9 cellular contexts compared by ENCODE assay signal in the genomic region with DNA sequence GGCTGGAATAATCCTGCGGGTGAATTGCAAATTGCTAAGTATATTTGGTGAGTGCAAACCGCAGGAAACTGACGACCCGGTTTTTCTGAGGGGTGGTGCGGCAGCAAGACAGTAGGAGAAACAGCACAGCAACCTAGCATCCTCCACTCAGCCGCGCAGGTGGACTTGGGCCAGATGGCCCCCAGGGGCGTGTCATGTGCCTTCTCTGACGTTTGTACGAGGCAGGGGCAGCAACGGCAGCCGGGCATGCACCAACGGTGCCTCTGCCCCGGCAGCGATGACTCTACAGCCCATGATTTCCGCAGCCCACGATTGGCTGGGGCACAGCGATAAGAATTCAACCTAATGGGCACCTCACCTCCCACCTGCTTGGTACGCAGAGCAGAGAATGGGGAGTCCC. TPM values are rescaled to one million over a fixed set of nuclear protein-coding genes. Genes with fewer than 3 reads are reported as not detected.
DNase-seq lines count a peak whose midpoint lies in the region; ATAC-seq, FAIRE-seq and TF ChIP-seq lines count a peak whose summit lies in the region.
"Had no signal": no experiment of that assay in that cellular context is flagged by ENCODE, and none has a peak within 500 bp of the region (broad histone marks: within the 10 kb centered on the region; RNA-seq: fewer than 3 reads in every experiment).

No MANE protein-coding gene starts in this region.

- TF ChIP-seq CTCF in A549 (IDR thresholded peaks at IDR 0.05) (no peak), H1 (IDR thresholded peaks at IDR 0.05; ENCODE audit: control extremely low read depth in 1 of 3, insufficient read depth in 1 of 3, low read depth in 1 of 3, low read length in 3 of 3) (no peak), HFFc6 (IDR thresholded peaks at IDR 0.05) (no peak), foreskin fibroblast (IDR thresholded peaks at IDR 0.05; ENCODE audit: low read depth, low read length) (no peak)

- H3K14ac ChIP-seq in H1 (ENCODE audit: insufficient read length), result no peak overlapping the region

- no peak for ATAC-seq in A549
- ATAC-seq in GM19397 (IDR thresholded peaks at IDR 0.05; ENCODE audit: unreplicated experiment), result peak; percentile 73
- ATAC-seq in HG03139 (IDR thresholded peaks at IDR 0.05; ENCODE audit: unreplicated experiment), result no peak

- no peaks in the 10 kb centered on the region for H4K20me1 ChIP-seq in H1 (replicated peaks in 1 of 2; ENCODE audit: control insufficient read depth in 1 of 2, insufficient read depth in 2 of 2, low read length in 2 of 2)

- no peak overlapping the region for H2BK15ac ChIP-seq in H1 (ENCODE audit: low read length)

- H3K27me3 ChIP-seq in H1 (replicated peaks in 1 of 4; ENCODE audit: control insufficient read depth in 3 of 4, extremely low read depth in 1 of 4, insufficient read depth in 3 of 4, low read length in 3 of 4), result no peaks in the 10 kb centered on the region
- H3K27me3 ChIP-seq: tibial artery had no signal

- DNase-seq in A549 (ENCODE audit: low read depth in 1 of 2, low spot score in 1 of 2) (no peak), RPMI8226 (peak; percentile 53), H1 (ENCODE audit: low read depth in 1 of 2, low spot score in 2 of 2) (no peak), HFFc6 (no peak), foreskin fibroblast (no peak), cerebellar nuclear complex (lab: John Stamatoyannopoulos, UW) (no peak)
- DNase-seq: tibial artery had no signal

- no peak overlapping the region for H2BK12ac ChIP-seq in H1 (ENCODE audit: low read depth, low read length)

- peaks cover 15% of the 10 kb centered on the region for H3K27me3 Mint-ChIP-seq in HFFc6 (ENCODE audit: insufficient read depth)

- H3K9ac ChIP-seq in H1 (replicated peaks in 1 of 4; ENCODE audit: extremely low read depth in 1 of 4, low read depth in 3 of 4, low read length in 3 of 4), result no peak overlapping the region

- H3K4me1 ChIP-seq in A549, result no peaks in the 10 kb centered on the region
- no peaks in the 10 kb centered on the region; a peak in 1 of 7 replicates for H3K4me1 ChIP-seq in H1 (replicated peaks in 1 of 4; ENCODE audit: control insufficient read depth in 3 of 4, insufficient read depth in 4 of 4, low read length in 3 of 4)
- H3K4me1 ChIP-seq: tibial artery had no signal

- TF ChIP-seq EP300 in A549 (IDR thresholded peaks at IDR 0.05), result no peak
- TF ChIP-seq EP300 in H1 (IDR thresholded peaks at IDR 0.05; ENCODE audit: borderline replicate concordance in 1 of 2, low read depth in 2 of 2, low read length in 2 of 2), result no peak

- no peak overlapping the region for H3K18ac ChIP-seq in H1 (ENCODE audit: extremely low read depth, low read length)

- H3K4me2 ChIP-seq in A549, result no peak overlapping the region
- H3K4me2 ChIP-seq in H1 (ENCODE audit: insufficient read depth in 1 of 2, low read depth in 2 of 2, low read length in 2 of 2), result no peak overlapping the region

- H3K36me3 ChIP-seq in H1 (ENCODE audit: control insufficient read depth in 2 of 4, insufficient read depth in 4 of 4, low read length in 3 of 4), result no peaks in the 10 kb centered on the region
- H3K36me3 ChIP-seq: tibial artery had no signal

- H3K27ac Mint-ChIP-seq in HFFc6, result no peak overlapping the region

- no peak overlapping the region for H3K27ac ChIP-seq in A549
- no peak overlapping the region for H3K27ac ChIP-seq in H1 (ENCODE audit: low read depth, low read length)
- H3K27ac ChIP-seq: tibial artery had no signal

- H3K4ac ChIP-seq in H1 (replicated peaks; ENCODE audit: insufficient read length, low read depth, low read length), result no peak overlapping the region

- H4K5ac ChIP-seq in H1 (ENCODE audit: insufficient read length, low read depth, low read length), result no peak overlapping the region

- H3K9me3 Mint-ChIP-seq in HFFc6, result no peaks in the 10 kb centered on the region

- peak overlapping the region; percentile 35; the same call in 1 of the 2 replicates for H4K8ac ChIP-seq in H1 (ENCODE audit: extremely low read depth, insufficient read depth, low read length)

- no peaks in the 10 kb centered on the region for H3K36me3 Mint-ChIP-seq in HFFc6 (ENCODE audit: low read depth)

- no peaks in the 10 kb centered on the region for H3K79me1 ChIP-seq in H1 (ENCODE audit: low read depth, low read length)

- WGBS in A549 (ENCODE audit: missing lambda C conversion rate), result 33% methylated on average over 19 of the region's 19 CpGs
- WGBS in H1 (ENCODE audit: extremely low coverage in 1 of 2, insufficient coverage in 1 of 2, insufficient read length in 1 of 2, insufficient replicate concordance in 2 of 2, low coverage in 1 of 2, low lambda C conversion rate in 2 of 2, missing lambda C conversion rate in 1 of 2), 2 experiments, result 83% methylated on average over 16 of the region's 19 CpGs; no CpG with 5 or more reads in 1 of the 2 experiments

- no peak overlapping the region for H2BK5ac ChIP-seq in H1 (ENCODE audit: low read depth, low read length)

- H4K91ac ChIP-seq in H1 (replicated peaks; ENCODE audit: insufficient read length, low read length), result no peak overlapping the region

- H2AFZ ChIP-seq in H1 (ENCODE audit: low read length), result peak overlapping the region; percentile 84

- H2AK5ac ChIP-seq in H1 (ENCODE audit: low read depth, low read length), result no peak overlapping the region

- H3K23me2 ChIP-seq in H1 (ENCODE audit: low read depth, low read length), result no peaks in the 10 kb centered on the region

- no peak overlapping the region for H3K4me3 Mint-ChIP-seq in HFFc6

- H3K23ac ChIP-seq in H1 (ENCODE audit: insufficient read length), result no peak overlapping the region

- TF ChIP-seq RAD21 in A549 (conservative IDR thresholded peaks at IDR 0.05 in 1 of 2, IDR thresholded peaks at IDR 0.05 in 1 of 2), result no peak
- no peak for TF ChIP-seq RAD21 in H1 (IDR thresholded peaks at IDR 0.05 in 1 of 2, conservative IDR thresholded peaks at IDR 0.05 in 1 of 2; ENCODE audit: low read depth in 2 of 2, low read length in 2 of 2)

- no peak for FAIRE-seq in A549 (lab: Jason Lieb, UNC)
- no peak for FAIRE-seq in H1 (lab: Jason Lieb, UNC)

- no peak overlapping the region for H2BK20ac ChIP-seq in H1 (ENCODE audit: low read length)

- H3K4me1 Mint-ChIP-seq in HFFc6 (ENCODE audit: low read depth), result no peaks in the 10 kb centered on the region

- H3K4me3 ChIP-seq in A549 (no peak overlapping the region), H1 (ENCODE audit: extremely low read depth in 1 of 4, insufficient read depth in 2 of 4, low read depth in 3 of 4, low read length in 4 of 4) (no peak overlapping the region), foreskin fibroblast (ENCODE audit: low read depth in 1 of 2, low read length in 2 of 2) (no peak overlapping the region)
- H3K4me3 ChIP-seq: tibial artery had no signal

- TF ChIP-seq POLR2A in A549 (IDR thresholded peaks at IDR 0.05; ENCODE audit: low read length) (no peak), H1 (IDR thresholded peaks at IDR 0.05; ENCODE audit: control extremely low read depth in 1 of 2, low read depth in 2 of 2, low read length in 2 of 2) (no peak)

- CTCF ChIA-PET in A549 (lab: Yijun Ruan, JAX), result no interaction called here
- CTCF ChIA-PET in H1 (lab: Charles Lee; ENCODE audit: partially characterized antibody), result interaction anchor here (1.2 kb wide), 1 partner anchor 94 kb away, joined by 3 read pairs; no protein-coding TSS in a partner anchor

- H3K9me3 ChIP-seq in A549 (no peaks in the 10 kb centered on the region), H1 (ENCODE audit: insufficient read depth in 2 of 2, low read depth in 1 of 2, low read length in 1 of 2) (peaks cover 0 to 4% of the 10 kb centered on the region in 2 experiments; a peak in 1 of 4 replicates)
- H3K9me3 ChIP-seq: tibial artery had no signal

- no peak overlapping the region for H2BK120ac ChIP-seq in H1 (replicated peaks; ENCODE audit: low read depth, low read length)

- POLR2A ChIA-PET in A549 (lab: Yijun Ruan, JAX), result no interaction called here
- POLR2A ChIA-PET in H1 (lab: Charles Lee; ENCODE audit: partially characterized antibody), result no interaction called here

- H3K79me2 ChIP-seq in H1 (ENCODE audit: control insufficient read depth in 1 of 2, insufficient read depth in 2 of 2, low read length in 2 of 2), result no peaks in the 10 kb centered on the region

- no peak overlapping the region for H3K56ac ChIP-seq in H1 (replicated peaks; ENCODE audit: insufficient read length, low read depth, low read length)

RNA-seq across cellular contexts. Expression of a gene that starts 11.1 kb away (rescaled TPM):
- polyA plus RNA-seq in A549 (2011; rRNA removed), result not detected in 2 replicates
- not detected in 2 replicates for polyA plus RNA-seq in A549 (2012; cell fraction: cytosol; rRNA removed)
- polyA plus RNA-seq in A549 (2012; cell fraction: nucleus; rRNA removed), result not detected in 2 replicates
- not detected in 3 replicates for polyA plus RNA-seq in A549 (2017; fragmentation: RNase III; extraction: RNeasy Plus Mini Kit Qiagen cat#74134 plus additional on column Dnase treatment)
- polyA minus RNA-seq in A549 (2011; rRNA and poly(A)+ RNA removed), result not detected in 2 replicates
- total RNA-seq in H1 (2021; fragmentation: NEBNext Ultra II Directional; extraction: Animal tissue kit (Norgen Biotek cat#: 25700)), result 2.8 and 3.7 TPM in 2 replicates
- 0.24 and 0.63 TPM in 2 replicates for polyA plus RNA-seq in H1 (2011; rRNA removed)
- polyA plus RNA-seq in H1 (2011; cell fraction: cytosol; rRNA removed), result 0.54 TPM
- 3.1 TPM for polyA plus RNA-seq in H1 (2011; cell fraction: nucleus; rRNA removed)
- 2.2 to 4.9 TPM (median 3.1 TPM) in 4 replicates for polyA plus RNA-seq in H1 (2012, experiment 1 of 2)
- polyA plus RNA-seq in H1 (2012, experiment 2 of 2), result not detected
- 0.12 TPM for polyA plus RNA-seq in H1 (2013, experiment 1 of 2)
- polyA plus RNA-seq in H1 (2013, experiment 2 of 2), result 0.11 TPM
- polyA minus RNA-seq in H1 (2011; rRNA and poly(A)+ RNA removed), result 1.4 and 4.3 TPM in 2 replicates
- 2.3 TPM for polyA minus RNA-seq in H1 (2011; cell fraction: cytosol; rRNA and poly(A)+ RNA removed)
- 11.7 TPM for polyA minus RNA-seq in H1 (2011; cell fraction: nucleus; rRNA and poly(A)+ RNA removed)
- not detected for total RNA-seq in HFFc6 (2021; fragmentation: NEBNext Ultra II Directional; extraction: Animal tissue kit (Norgen Biotek cat#: 25700))

RNA-seq across cellular contexts. Expression of a gene that starts 28.0 kb away (rescaled TPM):
- not detected in 2 replicates for polyA plus RNA-seq in A549 (2011; rRNA removed)
- polyA plus RNA-seq in A549 (2012; cell fraction: cytosol; rRNA removed), result not detected in 2 replicates
- not detected in 2 replicates for polyA plus RNA-seq in A549 (2012; cell fraction: nucleus; rRNA removed)
- not detected in 3 replicates for polyA plus RNA-seq in A549 (2017; fragmentation: RNase III; extraction: RNeasy Plus Mini Kit Qiagen cat#74134 plus additional on column Dnase treatment)
- not detected in 2 replicates for polyA minus RNA-seq in A549 (2011; rRNA and poly(A)+ RNA removed)
- total RNA-seq in H1 (2021; fragmentation: NEBNext Ultra II Directional; extraction: Animal tissue kit (Norgen Biotek cat#: 25700)), result not detected in 2 replicates
- polyA plus RNA-seq in H1 (2011; rRNA removed), result not detected in 2 replicates
- not detected for polyA plus RNA-seq in H1 (2011; cell fraction: cytosol; rRNA removed)
- not detected for polyA plus RNA-seq in H1 (2011; cell fraction: nucleus; rRNA removed)
- not detected in 4 replicates for polyA plus RNA-seq in H1 (2012, experiment 1 of 2)
- polyA plus RNA-seq in H1 (2012, experiment 2 of 2), result not detected
- not detected for polyA plus RNA-seq in H1 (2013, experiment 1 of 2)
- polyA plus RNA-seq in H1 (2013, experiment 2 of 2), result not detected
- not detected in 2 replicates for polyA minus RNA-seq in H1 (2011; rRNA and poly(A)+ RNA removed)
- polyA minus RNA-seq in H1 (2011; cell fraction: cytosol; rRNA and poly(A)+ RNA removed), result not detected
- polyA minus RNA-seq in H1 (2011; cell fraction: nucleus; rRNA and poly(A)+ RNA removed), result not detected
- total RNA-seq in HFFc6 (2021; fragmentation: NEBNext Ultra II Directional; extraction: Animal tissue kit (Norgen Biotek cat#: 25700)), result not detected

RNA-seq across cellular contexts. Expression of a gene that starts 55.7 kb away (rescaled TPM):
- not detected in 2 replicates for polyA plus RNA-seq in A549 (2011; rRNA removed)
- polyA plus RNA-seq in A549 (2012; cell fraction: cytosol; rRNA removed), result not detected in 2 replicates
- polyA plus RNA-seq in A549 (2012; cell fraction: nucleus; rRNA removed), result not detected in 2 replicates
- not detected in 3 replicates for polyA plus RNA-seq in A549 (2017; fragmentation: RNase III; extraction: RNeasy Plus Mini Kit Qiagen cat#74134 plus additional on column Dnase treatment)
- polyA minus RNA-seq in A549 (2011; rRNA and poly(A)+ RNA removed), result not detected in 2 replicates
- not detected in 2 replicates for total RNA-seq in H1 (2021; fragmentation: NEBNext Ultra II Directional; extraction: Animal tissue kit (Norgen Biotek cat#: 25700))
- polyA plus RNA-seq in H1 (2011; rRNA removed), result not detected in 2 replicates
- not detected for polyA plus RNA-seq in H1 (2011; cell fraction: cytosol; rRNA removed)
- not detected for polyA plus RNA-seq in H1 (2011; cell fraction: nucleus; rRNA removed)
- polyA plus RNA-seq in H1 (2012, experiment 1 of 2), result not detected in 4 replicates
- polyA plus RNA-seq in H1 (2012, experiment 2 of 2), result not detected
- polyA plus RNA-seq in H1 (2013, experiment 1 of 2), result not detected
- polyA plus RNA-seq in H1 (2013, experiment 2 of 2), result not detected
- not detected in 2 replicates for polyA minus RNA-seq in H1 (2011; rRNA and poly(A)+ RNA removed)
- polyA minus RNA-seq in H1 (2011; cell fraction: cytosol; rRNA and poly(A)+ RNA removed), result not detected
- not detected for polyA minus RNA-seq in H1 (2011; cell fraction: nucleus; rRNA and poly(A)+ RNA removed)
- not detected for total RNA-seq in HFFc6 (2021; fragmentation: NEBNext Ultra II Directional; extraction: Animal tissue kit (Norgen Biotek cat#: 25700))
